In the genomic region with DNA sequence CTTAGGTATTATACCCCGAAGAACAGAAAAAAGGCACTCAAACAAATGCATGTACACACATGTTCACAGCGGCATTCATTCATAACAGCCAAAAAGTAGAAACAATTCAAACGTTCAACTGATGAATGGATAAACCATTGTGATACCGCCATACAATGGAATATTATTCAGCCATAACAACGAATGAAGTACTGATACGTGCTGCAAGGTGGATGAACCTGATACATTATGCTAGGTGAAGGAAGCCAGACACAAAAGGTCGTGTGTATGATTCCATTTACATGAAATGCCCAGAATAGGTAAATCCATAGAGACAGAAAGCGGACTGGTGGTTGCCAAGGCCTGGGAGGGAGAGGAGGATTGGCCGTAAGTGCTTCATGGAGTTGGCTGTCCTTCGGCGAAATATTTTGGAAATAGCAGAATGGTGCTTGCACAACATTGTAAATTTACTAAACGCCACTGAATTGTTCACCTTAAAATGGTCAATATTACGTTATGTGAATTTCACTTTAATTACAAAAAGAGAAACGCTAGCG, we compare ENCODE assay signal across 8 cellular contexts.
DNase-seq lines count a peak whose midpoint lies in the region; ATAC-seq, FAIRE-seq and TF ChIP-seq lines count a peak whose summit lies in the region.

No MANE protein-coding gene starts in this region.

- H3K27ac Mint-ChIP-seq in natural killer cell treated with Interleukin-12 subunit alpha and Interleukin-12 subunit beta and Interleukin-15 and Interleukin-18, amount 100 ng/mL, for 72 hours = peak overlapping the region; percentile 82 to 90

- no peak overlapping the region for H3K27ac ChIP-seq in SJCRH30
- H3K27ac ChIP-seq in epithelial cell of prostate = peak overlapping the region; percentile 87

- peaks cover 19% of the 10 kb centered on the region for H3K36me3 Mint-ChIP-seq in natural killer cell treated with Interleukin-12 subunit alpha and Interleukin-12 subunit beta and Interleukin-15 and Interleukin-18, amount 100 ng/mL, for 72 hours

- peaks cover 32 to 43% of the 10 kb centered on the region in 2 donors for H3K4me1 Mint-ChIP-seq in natural killer cell treated with Interleukin-12 subunit alpha and Interleukin-12 subunit beta and Interleukin-15 and Interleukin-18, amount 100 ng/mL, for 72 hours (ENCODE audit: low read depth in 2 of 2)

- H3K27me3 Mint-ChIP-seq in natural killer cell treated with Interleukin-12 subunit alpha and Interleukin-12 subunit beta and Interleukin-15 and Interleukin-18, amount 100 ng/mL, for 72 hours = no peaks in the 10 kb centered on the region

- DNase-seq in AG09309 (ENCODE audit: low read depth) (no peak), SJCRH30 (no peak), epithelial cell of prostate (ENCODE audit: low read depth, low spot score) (no peak), RCC 7860 (ENCODE audit: low spot score) (no peak), NCI-H1694 treated with DMSO at 0.1 percent for 48 hours (lab: John Stamatoyannopoulos, UW) (no peak)
- no peak for DNase-seq in natural killer cell treated with Interleukin-12 subunit alpha and Interleukin-12 subunit beta and Interleukin-15 and Interleukin-18, amount 100 ng/mL, for 72 hours (ENCODE audit: low spot score)

- no peak for TF ChIP-seq CTCF in AG09309 (IDR thresholded peaks at IDR 0.05; ENCODE audit: control insufficient read depth, insufficient read depth, low read depth, low read length, missing control alignments)

- no peaks in the 10 kb centered on the region for H3K9me3 ChIP-seq in SJCRH30 (replicated peaks)

- H3K36me3 ChIP-seq in SJCRH30 = peaks cover 6% of the 10 kb centered on the region; the same call in 1 of the 2 replicates

- no peak for FAIRE-seq in RCC 7860 (lab: Jason Lieb, UNC)

- peak overlapping the region; percentile 60 for H3K4me3 ChIP-seq in AG09309 (ENCODE audit: control insufficient read depth, low read depth, low read length)
- peak overlapping the region; percentile 75 for H3K4me3 ChIP-seq in SJCRH30

- no peaks in the 10 kb centered on the region for H3K9me3 Mint-ChIP-seq in natural killer cell treated with Interleukin-12 subunit alpha and Interleukin-12 subunit beta and Interleukin-15 and Interleukin-18, amount 100 ng/mL, for 72 hours

- H3K27me3 ChIP-seq in SJCRH30 = no peaks in the 10 kb centered on the region

- no peaks in the 10 kb centered on the region for H3K4me1 ChIP-seq in SJCRH30

- peak; percentile 6 for ATAC-seq in GM18517 (IDR thresholded peaks at IDR 0.05; ENCODE audit: unreplicated experiment)
- peak; percentile 8 for ATAC-seq in HG03045 (IDR thresholded peaks at IDR 0.05; ENCODE audit: unreplicated experiment)
- no peak for ATAC-seq in natural killer cell treated with Interleukin-12 subunit alpha and Interleukin-12 subunit beta and Interleukin-15 and Interleukin-18, amount 100 ng/mL, for 72 hours

- peak overlapping the region; percentile 90 for H3K4me3 Mint-ChIP-seq in natural killer cell treated with Interleukin-12 subunit alpha and Interleukin-12 subunit beta and Interleukin-15 and Interleukin-18, amount 100 ng/mL, for 72 hours

Comparison
In these comparisons a context has a peak if more than half of its experiments do, and no peak if none do; other contexts are left out.
1. ATAC-seq: peak in GM18517 (single experiment) and HG03045 (single experiment); none in natural killer cell treated with Interleukin-12 subunit alpha and Interleukin-12 subunit beta and Interleukin-15 and Interleukin-18, amount 100 ng/mL, for 72 hours (0 of 2).